Comparison of ENCODE assay signal across 20 cellular contexts in genomic region chr20:58294497-58295455, GRCh38. TPM values are rescaled to one million over a fixed set of nuclear protein-coding genes. Genes with fewer than 3 reads are reported as not detected.
A peak's percentile ranks its signal among the peaks of the same experiment; 100 is the strongest.
DNase-seq lines count a peak whose midpoint lies in the region; ATAC-seq and FAIRE-seq lines count a peak whose summit lies in the region.
"Had no signal": no experiment of that assay in that cellular context is flagged by ENCODE, and none has a peak within 500 bp of the region (broad histone marks: within the 10 kb centered on the region; RNA-seq: fewer than 3 reads in every experiment).

No MANE protein-coding gene starts in this region.

- H3K18ac ChIP-seq in mesendoderm (ENCODE audit: low read length): no peak overlapping the region

- no peak overlapping the region for H3K9ac ChIP-seq in mesendoderm (ENCODE audit: low read length)

- H3K4me3 ChIP-seq in CD4-positive, CD25-positive, alpha-beta regulatory T cell (ENCODE audit: low read depth, low read length): no peak overlapping the region
- H3K4me3 ChIP-seq in ectodermal cell (ENCODE audit: insufficient read depth, low read depth, low read length): no peak overlapping the region
- no peak overlapping the region for H3K4me3 ChIP-seq in mesendoderm (ENCODE audit: low read length)
- H3K4me3 ChIP-seq: upper lobe of left lung had no signal

- no peaks in the 10 kb centered on the region for H3K36me3 ChIP-seq in CD4-positive, CD25-positive, alpha-beta regulatory T cell (ENCODE audit: control insufficient read depth, insufficient read depth, low read length)
- H3K36me3 ChIP-seq in ectodermal cell (ENCODE audit: control insufficient read depth, insufficient read depth, low read length) (no peaks in the 10 kb centered on the region), mesendoderm (ENCODE audit: control insufficient read depth, insufficient read depth, low read length) (no peaks in the 10 kb centered on the region)
- H3K36me3 ChIP-seq: brain microvascular endothelial cell, upper lobe of left lung had no signal

- H3K56ac ChIP-seq in mesendoderm (ENCODE audit: low read length): peak overlapping the region; percentile 43

- H2BK5ac ChIP-seq in mesendoderm (ENCODE audit: low read length): no peak overlapping the region

- no peak overlapping the region for H3K4me2 ChIP-seq in mesendoderm (ENCODE audit: low read length)

- H4K8ac ChIP-seq in mesendoderm (ENCODE audit: low read depth, low read length): no peak overlapping the region

- peaks cover 0 to 2% (median 0%) of the 10 kb centered on the region in 7 donors for H3K9me3 Mint-ChIP-seq in CD4-positive, CD25-positive, alpha-beta regulatory T cell
- H3K9me3 Mint-ChIP-seq: neural crest cell; stimulated activated naive CD8-positive, alpha-beta T cell treated with anti-CD3 and anti-CD28 coated beads, Interleukin-15, Interleukin-2, amounts not matched to agents 100 ng/mL and 50 ng/mL, for 24 hours had no signal

- DNase-seq in CD4-positive, CD25-positive, alpha-beta regulatory T cell: no peak
- DNase-seq in HTR-8/SVneo (ENCODE audit: insufficient read length, low spot score) (peak; percentile 83), mesendoderm (peak; percentile 21), DMS53 treated with DMSO at 0.1 percent for 48 hours (lab: John Stamatoyannopoulos, UW; ENCODE audit: unreplicated experiment) (no peak), SK-N-DZ (ENCODE audit: low spot score) (no peak)
- DNase-seq in activated CD4-positive, alpha-beta T cell treated with anti-CD3 and anti-CD28 coated beads, Interleukin-2, amount 50 U/mL, for 4 hours: no peak
- DNase-seq: activated CD4-positive, alpha-beta T cell treated with anti-CD3 and anti-CD28 coated beads, Interleukin-2, amount 50 U/mL, for 1 hour; activated naive CD4-positive, alpha-beta T cell treated with anti-CD3 and anti-CD28 coated beads, Interleukin-2, amount 50 U/mL, for 16 hours; activated T-cell treated with anti-CD3 and anti-CD28 coated beads for 4 hours; brain microvascular endothelial cell; kidney glomerular epithelial cell; NCI-H1930; RPMI8226; upper lobe of left lung had no signal

- no peaks in the 10 kb centered on the region for H3K27me3 ChIP-seq in CD4-positive, CD25-positive, alpha-beta regulatory T cell (ENCODE audit: control insufficient read depth, insufficient read depth, low read length)
- H3K27me3 ChIP-seq in ectodermal cell (ENCODE audit: control insufficient read depth, insufficient read depth, low read length, poor library complexity, severe bottlenecking): no peaks in the 10 kb centered on the region
- no peaks in the 10 kb centered on the region for H3K27me3 ChIP-seq in mesendoderm (ENCODE audit: insufficient read depth, low read length, poor library complexity)
- H3K27me3 ChIP-seq: brain microvascular endothelial cell, upper lobe of left lung had no signal

- H3K4me1 ChIP-seq in CD4-positive, CD25-positive, alpha-beta regulatory T cell (ENCODE audit: control insufficient read depth, insufficient read depth, low read length, poor library complexity, severe bottlenecking): no peaks in the 10 kb centered on the region
- H3K4me1 ChIP-seq in ectodermal cell (ENCODE audit: control insufficient read depth, insufficient read depth, low read length) (no peaks in the 10 kb centered on the region), mesendoderm (ENCODE audit: control insufficient read depth, low read depth, low read length) (no peaks in the 10 kb centered on the region)

- peak overlapping the region in 2 of 3 donors; percentile 21 to 85 for H3K27ac Mint-ChIP-seq in CD4-positive, CD25-positive, alpha-beta regulatory T cell
- H3K27ac Mint-ChIP-seq: stimulated activated naive CD8-positive, alpha-beta T cell treated with anti-CD3 and anti-CD28 coated beads, Interleukin-15, Interleukin-2, amounts not matched to agents 100 ng/mL and 50 ng/mL, for 24 hours had no signal

- H3K79me2 ChIP-seq in mesendoderm (ENCODE audit: control insufficient read depth, insufficient read depth, low read length): peaks cover 2% of the 10 kb centered on the region

- no peak overlapping the region for H2BK15ac ChIP-seq in mesendoderm (replicated peaks; ENCODE audit: low read depth)

- no peak overlapping the region for H3K4ac ChIP-seq in mesendoderm (ENCODE audit: low read depth, low read length)

- no peak for ATAC-seq in CD4-positive, CD25-positive, alpha-beta regulatory T cell (ENCODE audit: low read depth in 2 of 2)
- no peak for ATAC-seq in GM21723 (IDR thresholded peaks at IDR 0.05; ENCODE audit: unreplicated experiment)

- FAIRE-seq in HTR-8/SVneo (lab: Jason Lieb, UNC): peak; percentile 92
- FAIRE-seq: TTC549 had no signal

- no peak overlapping the region for H3K27ac ChIP-seq in CD4-positive, CD25-positive, alpha-beta regulatory T cell (ENCODE audit: insufficient read depth, low read length, poor library complexity, severe bottlenecking)
- H3K27ac ChIP-seq in ectodermal cell (ENCODE audit: insufficient read depth, low read depth, low read length, poor library complexity, severe bottlenecking): peak overlapping the region; percentile 2
- no peak overlapping the region for H3K27ac ChIP-seq in mesendoderm (ENCODE audit: low read depth, low read length)
- H3K27ac ChIP-seq: brain microvascular endothelial cell, C4-2B, upper lobe of left lung had no signal

- 75 to 76% methylated on average over 11 to 12 of the region's 13 CpGs for WGBS in ectodermal cell, 2 experiments
- no CpG with 5 or more reads among the region's 13 CpGs for WGBS in mesendoderm (ENCODE audit: extremely low coverage, insufficient coverage, low lambda C conversion rate)

- H3K36me3 Mint-ChIP-seq in CD4-positive, CD25-positive, alpha-beta regulatory T cell: peaks cover 9% of the 10 kb centered on the region

- H3K4me1 Mint-ChIP-seq in CD4-positive, CD25-positive, alpha-beta regulatory T cell: peaks cover 8 to 50% (median 21%) of the 10 kb centered on the region in 4 donors

- no peak overlapping the region for H3K23ac ChIP-seq in mesendoderm (ENCODE audit: low read length)

- H3K9me3 ChIP-seq in CD4-positive, CD25-positive, alpha-beta regulatory T cell (ENCODE audit: control insufficient read depth in 2 of 2, low read length in 2 of 2): no peaks in the 10 kb centered on the region
- H3K9me3 ChIP-seq in ectodermal cell (ENCODE audit: control insufficient read depth, low read length): no peaks in the 10 kb centered on the region
- H3K9me3 ChIP-seq: upper lobe of left lung had no signal

- H4K5ac ChIP-seq in mesendoderm (ENCODE audit: low read length): no peak overlapping the region

- H2AK5ac ChIP-seq in mesendoderm (ENCODE audit: low read length): no peak overlapping the region

- no peaks in the 10 kb centered on the region for H3K27me3 Mint-ChIP-seq in CD4-positive, CD25-positive, alpha-beta regulatory T cell
- H3K27me3 Mint-ChIP-seq: stimulated activated naive CD8-positive, alpha-beta T cell treated with anti-CD3 and anti-CD28 coated beads, Interleukin-15, Interleukin-2, amounts not matched to agents 100 ng/mL and 50 ng/mL, for 24 hours had no signal

- no peak overlapping the region for H2BK120ac ChIP-seq in mesendoderm (ENCODE audit: low read depth, low read length)

- H3K79me1 ChIP-seq in mesendoderm (ENCODE audit: low read length): peaks cover 7% of the 10 kb centered on the region

- no peak overlapping the region for H3K4me3 Mint-ChIP-seq in CD4-positive, CD25-positive, alpha-beta regulatory T cell
- H3K4me3 Mint-ChIP-seq: neural crest cell; stimulated activated naive CD8-positive, alpha-beta T cell treated with anti-CD3 and anti-CD28 coated beads, Interleukin-15, Interleukin-2, amounts not matched to agents 100 ng/mL and 50 ng/mL, for 24 hours had no signal

RNA-seq across cellular contexts. Expression of gene RAB22A, which starts 14.7 kb away (rescaled TPM):
- total RNA-seq in CD4-positive, CD25-positive, alpha-beta regulatory T cell: 21.9 TPM
- 10 to 100 TPM; 11.3 to 13.2 (median 12.5) TPM for polyA plus RNA-seq in CD4-positive, CD25-positive, alpha-beta regulatory T cell
- 7.1 TPM for polyA plus RNA-seq in ectodermal cell (2013, experiment 1 of 4)
- 7.6 TPM for polyA plus RNA-seq in ectodermal cell (2013, experiment 2 of 4)
- polyA plus RNA-seq in ectodermal cell (2013, experiment 3 of 4): 5.3 TPM
- polyA plus RNA-seq in ectodermal cell (2013, experiment 4 of 4): 6.3 TPM
- 3.4 TPM for polyA plus RNA-seq in mesendoderm (2013, experiment 1 of 2)
- polyA plus RNA-seq in mesendoderm (2013, experiment 2 of 2): 3.2 TPM
- 9.6 and 10.6 TPM in 2 replicates for polyA plus RNA-seq in SK-N-DZ (2014; cell fraction: cytosol; rRNA removed)
- 6.2 and 6.9 TPM in 2 replicates for polyA plus RNA-seq in SK-N-DZ (2014; cell fraction: nucleus; rRNA removed)

Comparison
In these comparisons a context has a peak if more than half of its experiments do, and no peak if none do; other contexts are left out.
1. DNase-seq: peak in HTR-8/SVneo (single experiment) and mesendoderm (single experiment); none in CD4-positive, CD25-positive, alpha-beta regulatory T cell (0 of 3), DMS53 treated with DMSO at 0.1 percent for 48 hours (single experiment), activated CD4-positive, alpha-beta T cell treated with anti-CD3 and anti-CD28 coated beads, Interleukin-2, amount 50 U/mL, for 4 hours (0 of 2) and SK-N-DZ (single experiment).